ENCODE assay signal across 1 cellular context in genomic region chr7:102152672-102153585, GRCh38.
A peak's percentile ranks its signal among the peaks of the same experiment; 100 is the strongest.
TF ChIP-seq lines count a peak whose summit lies in the region.

No MANE protein-coding gene starts in this region.

TF ChIP-seq in HepG2, 621 proteins besides CTCF, POLR2A, EP300 and RAD21 (continued from another document):
- TF ChIP-seq HNF1A (IDR thresholded peaks at IDR 0.05; ENCODE audit: low read depth) (no peak; the same call in 1 of the 2 replicates), HNF1A (CRISPR knock-in tag; IDR thresholded peaks at IDR 0.05; ENCODE audit: borderline replicate concordance) (peak; percentile 47; the same call in 1 of the 2 replicates), DMTF1 (CRISPR knock-in tag; IDR thresholded peaks at IDR 0.05) (no peak), RFX5 (IDR thresholded peaks at IDR 0.05; ENCODE audit: low read depth, low read length) (peak; percentile 39; the same call in 1 of the 2 replicates), ZNF318 (CRISPR knock-in tag; IDR thresholded peaks at IDR 0.05) (no peak), SNAPC2 (CRISPR knock-in tag; IDR thresholded peaks at IDR 0.05) (peak; percentile 39; the same call in 1 of the 2 replicates), HNRNPH1 (optimal IDR thresholded peaks at IDR 0.05; ENCODE audit: low read depth, low read length) (no peak), FOXP1 (IDR thresholded peaks at IDR 0.05) (no peak), FOXP1 (CRISPR knock-in tag; IDR thresholded peaks at IDR 0.05) (no peak), BRCA1 (CRISPR knock-in tag; IDR thresholded peaks at IDR 0.05) (no peak), ZNF512 (CRISPR knock-in tag; IDR thresholded peaks at IDR 0.05) (no peak), PITX1 (CRISPR knock-in tag; IDR thresholded peaks at IDR 0.05) (peak; percentile 79), PTBP1 (IDR thresholded peaks at IDR 0.05; ENCODE audit: low read depth, low read length, poor library complexity, severe bottlenecking) (no peak), JUND (CRISPR knock-in tag; IDR thresholded peaks at IDR 0.05) (no peak), ZNF280D (CRISPR knock-in tag; IDR thresholded peaks at IDR 0.05) (0 out of 2 replicates have a peak, but pooled peaks have one; percentile 39), U2AF1 (optimal IDR thresholded peaks at IDR 0.05; ENCODE audit: low read depth, low read length) (no peak), ZBTB39 (CRISPR knock-in tag; IDR thresholded peaks at IDR 0.05) (no peak), ZBTB43 (CRISPR knock-in tag; conservative IDR thresholded peaks at IDR 0.05) (no peak; the same call in 1 of the 2 replicates), TBL1XR1 (IDR thresholded peaks at IDR 0.05; ENCODE audit: borderline replicate concordance, low read length, partially characterized antibody) (peak; percentile 11), MZF1 (CRISPR knock-in tag; IDR thresholded peaks at IDR 0.05; ENCODE audit: borderline replicate concordance) (no peak)
TF ChIP-seq in HepG2: peak in this region for 226.
